In genomic region chr9:93491593-93492232, GRCh38 we compare ENCODE assay signal across 1 cellular context.
TF ChIP-seq lines count a peak whose summit lies in the region.

No MANE protein-coding gene starts in this region.

TF ChIP-seq in H1, 55 proteins besides CTCF, POLR2A, EP300 and RAD21:
- TF ChIP-seq CEBPB (IDR thresholded peaks at IDR 0.05; ENCODE audit: low read depth, low read length) (peak; percentile 52; the same call in 1 of the 2 replicates), CBX8 (IDR thresholded peaks at IDR 0.05; ENCODE audit: borderline replicate concordance, low read depth, low read length) (no peak)
